In genomic region chr5:67451640-67452279, GRCh38 we compare ENCODE assay signal across 17 cellular contexts.
DNase-seq lines count a peak whose midpoint lies in the region; ATAC-seq, FAIRE-seq and TF ChIP-seq lines count a peak whose summit lies in the region.
"Had no signal": no experiment of that assay in that cellular context is flagged by ENCODE, and none has a peak within 500 bp of the region (broad histone marks: within the 10 kb centered on the region; RNA-seq: fewer than 3 reads in every experiment).

No MANE protein-coding gene starts in this region.

- no peaks in the 10 kb centered on the region for H3K4me1 ChIP-seq in K562 (replicated peaks in 1 of 2; ENCODE audit: control insufficient read depth in 2 of 2, insufficient read depth in 2 of 2, low read length in 2 of 2)
- peaks cover 13% of the 10 kb centered on the region for H3K4me1 ChIP-seq in parathyroid adenoma

- H3K9ac ChIP-seq in K562 (ENCODE audit: insufficient read depth in 1 of 2, low read depth in 2 of 2, low read length in 2 of 2) (no peak overlapping the region), parathyroid adenoma (no peak overlapping the region)

- POLR2A ChIA-PET in BJ (lab: Charles Lee) (no interaction called here), HEK293T (lab: Yijun Ruan, JAX) (no interaction called here), K562 (lab: Yijun Ruan, JAX) (no interaction called here)
- POLR2A ChIA-PET in naive thymus-derived CD8-positive, alpha-beta T cell (lab: Charles Lee): no interaction called here

- TF ChIP-seq CTCF in BJ (IDR thresholded peaks at IDR 0.05; ENCODE audit: insufficient read depth, low read depth, low read length) (no peak), K562 (IDR thresholded peaks at IDR 0.05 in 2 of 3, conservative IDR thresholded peaks at IDR 0.05 in 1 of 3; ENCODE audit: insufficient read depth in 2 of 3, low read depth in 1 of 3, low read length in 3 of 3) (no peak), parathyroid adenoma (IDR thresholded peaks at IDR 0.05) (no peak)

- FAIRE-seq in K562 (lab: Jason Lieb, UNC): peak; percentile 29
- FAIRE-seq: HepG2, HTR-8/SVneo had no signal

- no peak for ATAC-seq in K562
- no peak for ATAC-seq in GM18873 (IDR thresholded peaks at IDR 0.05; ENCODE audit: low FRiP score, unreplicated experiment)
- no peak for ATAC-seq in naive thymus-derived CD8-positive, alpha-beta T cell
- ATAC-seq in HG03521 (IDR thresholded peaks at IDR 0.05; ENCODE audit: unreplicated experiment): no peak
- ATAC-seq: GM23338, HepG2 had no signal

- TF ChIP-seq EP300 in K562 (IDR thresholded peaks at IDR 0.05; ENCODE audit: low read length): no peak

- H3K9me1 ChIP-seq in K562 (ENCODE audit: control insufficient read depth, insufficient read depth, low read length): no peaks in the 10 kb centered on the region

- H3K27me3 Mint-ChIP-seq in naive thymus-derived CD8-positive, alpha-beta T cell: peaks cover 0 to 4% (median 2%) of the 10 kb centered on the region in 5 donors

- no TSS peak for BruUV-seq in K562 (replicated peaks; lab: Mats Ljungman, UMichigan)

- peak; percentile 23 for DNase-seq in BJ (ENCODE audit: low read depth)
- DNase-seq in HEK293T (ENCODE audit: extremely low spot score): no peak
- no peak for DNase-seq in K562 (ENCODE audit: extremely low read depth in 1 of 4, low spot score in 3 of 4)
- DNase-seq in activated gamma-delta T cell treated with Interleukin-2 at 50 U/mL for 16 hours: no peak
- DNase-seq in naive thymus-derived CD8-positive, alpha-beta T cell: no peak
- DNase-seq: CD4-positive, alpha-beta memory T cell; DND-41; GDM1; H9 had no signal

- CTCF ChIA-PET in BJ (lab: Yijun Ruan, JAX): no interaction called here
- CTCF ChIA-PET in HEK293T (lab: Yijun Ruan, JAX): interaction anchor here (0.7 kb wide), 1 partner anchor 118 kb away, joined by 3 read pairs; no protein-coding TSS in a partner anchor
- CTCF ChIA-PET in K562 (lab: Yijun Ruan, JAX; ENCODE audit: low intra/inter-chr PET ratio): no interaction called here

- H3K9me3 Mint-ChIP-seq in naive thymus-derived CD8-positive, alpha-beta T cell: peaks cover 0 to 10% (median 1%) of the 10 kb centered on the region in 9 donors
- H3K9me3 Mint-ChIP-seq: GM23338, H9 had no signal

- intact Hi-C loops in K562 (cut with micrococcal nuclease): no loop called here

- H3K27me3 ChIP-seq in BJ (ENCODE audit: control insufficient read depth, insufficient read depth, low read length) (no peaks in the 10 kb centered on the region), K562 (ENCODE audit: control insufficient read depth in 2 of 2, insufficient read depth in 2 of 2, low read length in 2 of 2) (no peaks in the 10 kb centered on the region), parathyroid adenoma (ENCODE audit: control insufficient read depth, insufficient read depth, low read length) (no peaks in the 10 kb centered on the region)

- no peak for TF ChIP-seq POLR2A in K562 (conservative IDR thresholded peaks at IDR 0.05)

- H3K36me3 ChIP-seq in BJ (ENCODE audit: control insufficient read depth, insufficient read depth, low read length): no peaks in the 10 kb centered on the region
- H3K36me3 ChIP-seq in K562 (ENCODE audit: control insufficient read depth, insufficient read depth, low read length): no peaks in the 10 kb centered on the region
- no peaks in the 10 kb centered on the region for H3K36me3 ChIP-seq in parathyroid adenoma (ENCODE audit: control insufficient read depth, insufficient read depth, low read length)

- H2AFZ ChIP-seq in K562 (ENCODE audit: low read depth, low read length) (no peak overlapping the region), parathyroid adenoma (peak overlapping the region; percentile 7)
- H2AFZ ChIP-seq: GM23338 had no signal

- H3K4me2 ChIP-seq in K562 (ENCODE audit: insufficient read depth, low read length): no peak overlapping the region
- H3K4me2 ChIP-seq in parathyroid adenoma (ENCODE audit: low read length): no peak overlapping the region
- H3K4me2 ChIP-seq: GM23338 had no signal

- WGBS in K562 (ENCODE audit: insufficient coverage, low coverage, missing lambda C conversion rate): 2% methylated on average over 3 of the region's 3 CpGs

- H3K27ac ChIP-seq in K562 (ENCODE audit: extremely low read depth, low read depth, low read length) (no peak overlapping the region), parathyroid adenoma (no peak overlapping the region)
- H3K27ac ChIP-seq: C4-2B had no signal

- peaks cover 0 to 4% (median 2%) of the 10 kb centered on the region in 4 donors for H3K4me1 Mint-ChIP-seq in naive thymus-derived CD8-positive, alpha-beta T cell
- H3K4me1 Mint-ChIP-seq: B cell, GM23338, H9 had no signal

- peak overlapping the region in 1 of 10 donors; percentile 6 for H3K27ac Mint-ChIP-seq in naive thymus-derived CD8-positive, alpha-beta T cell
- H3K27ac Mint-ChIP-seq: B cell; CD4-positive, alpha-beta memory T cell; GM23338; H9 had no signal

- peaks cover 0 to 11% (median 0%) of the 10 kb centered on the region in 3 donors for H3K36me3 Mint-ChIP-seq in naive thymus-derived CD8-positive, alpha-beta T cell

- TF ChIP-seq RAD21 in K562 (CRISPR knock-in tag; conservative IDR thresholded peaks at IDR 0.05 in 1 of 2, IDR thresholded peaks at IDR 0.05 in 1 of 2): no peak

- no peak overlapping the region for H3K4me3 Mint-ChIP-seq in naive thymus-derived CD8-positive, alpha-beta T cell
- H3K4me3 Mint-ChIP-seq: B cell; CD4-positive, alpha-beta memory T cell; GM23338; H9 had no signal

- no peaks in the 10 kb centered on the region for H4K20me1 ChIP-seq in K562 (replicated peaks; ENCODE audit: control insufficient read depth, insufficient read depth, low read length)

- H3K9me3 ChIP-seq in K562 (replicated peaks; ENCODE audit: control insufficient read depth, insufficient read depth, low read depth, low read length) (no peaks in the 10 kb centered on the region), parathyroid adenoma (ENCODE audit: control insufficient read depth, low read length) (no peaks in the 10 kb centered on the region)

- H3K4me3 ChIP-seq in BJ (ENCODE audit: low read depth, low read length): no peak overlapping the region
- no peak overlapping the region for H3K4me3 ChIP-seq in K562
- H3K4me3 ChIP-seq in parathyroid adenoma (ENCODE audit: low read depth, low read length): no peak overlapping the region
- H3K4me3 ChIP-seq: GM23338 had no signal

- H3K79me2 ChIP-seq in K562 (ENCODE audit: control insufficient read depth, insufficient read depth, low read length) (no peaks in the 10 kb centered on the region), parathyroid adenoma (peaks cover 2% of the 10 kb centered on the region)

- in situ Hi-C loops in K562 (cut with MboI): no loop called here

TF ChIP-seq in HEK293T, 16 proteins besides CTCF, POLR2A, EP300 and RAD21:
- TF ChIP-seq FOXK2 (IDR thresholded peaks at IDR 0.05) (no peak), ZNF384 (IDR thresholded peaks at IDR 0.05) (0 out of 2 replicates have a peak, but pooled peaks have one; percentile 5), SUZ12 (IDR thresholded peaks at IDR 0.05) (no peak), TARDBP (IDR thresholded peaks at IDR 0.05) (no peak), ELF4 (IDR thresholded peaks at IDR 0.05) (no peak), PKNOX1 (IDR thresholded peaks at IDR 0.05) (peak; percentile 63), NFRKB (IDR thresholded peaks at IDR 0.05) (no peak)

TF ChIP-seq in K562, 482 proteins besides CTCF, POLR2A, EP300 and RAD21:
- no peak for TF ChIP-seq CCNT2 (IDR thresholded peaks at IDR 0.05; ENCODE audit: borderline replicate concordance, extremely low read depth, insufficient read length, low read depth, low read length)
- no peak for TF ChIP-seq CEBPG (CRISPR knock-in tag; IDR thresholded peaks at IDR 0.05)
- TF ChIP-seq CEBPG (tag; conservative IDR thresholded peaks at IDR 0.05 in 1 of 2, IDR thresholded peaks at IDR 0.05 in 1 of 2): no peak
- no peak for TF ChIP-seq SIN3A (IDR thresholded peaks at IDR 0.05; ENCODE audit: borderline replicate concordance in 2 of 2, control insufficient read depth in 1 of 2, low read depth in 2 of 2, low read length in 2 of 2)
- TF ChIP-seq NR2F6 (CRISPR knock-in tag; IDR thresholded peaks at IDR 0.05): no peak
- no peak for TF ChIP-seq CEBPB (tag; IDR thresholded peaks at IDR 0.05)
- TF ChIP-seq TCF7 (IDR thresholded peaks at IDR 0.05; ENCODE audit: borderline replicate concordance): no peak
- no peak for TF ChIP-seq CBX2 (IDR thresholded peaks at IDR 0.05; ENCODE audit: insufficient read depth, low read length, poor library complexity, severe bottlenecking)
- no peak for TF ChIP-seq ZNF274 (IDR thresholded peaks at IDR 0.05; ENCODE audit: borderline replicate concordance, low read depth, low read length)
- TF ChIP-seq KAT8 (IDR thresholded peaks at IDR 0.05; ENCODE audit: low read depth): no peak
- no peak for TF ChIP-seq MCM5 (IDR thresholded peaks at IDR 0.05; ENCODE audit: low read depth)
